ENCODE assay signal across 34 cellular contexts in genomic region chr3:188106006-188106405, GRCh38.
"Had no signal": no experiment of that assay in that cellular context is flagged by ENCODE, and none has a peak within 500 bp of the region (broad histone marks: within the 10 kb centered on the region; RNA-seq: fewer than 3 reads in every experiment).

No MANE protein-coding gene starts in this region.

- H3K4me3 ChIP-seq: MG63 had no signal

- H3K27ac ChIP-seq: KMS-11 had no signal

- DNase-seq: Karpas-422, Kasumi-1, MG63, MM.1S, MV-4-11, NCI-H1048, NCI-H1092, NCI-H1092 treated with DMSO at 0.1 percent for 48 hours, NCI-H1105, NCI-H1105 treated with DMSO at 0.1 percent for 48 hours, NCI-H1417, NCI-H1417 treated with DMSO at 0.1 percent for 48 hours, NCI-H1436, NCI-H1436 treated with DMSO at 0.1 percent for 48 hours, NCI-H146, NCI-H1694, NCI-H1694 treated with DMSO at 0.1 percent for 48 hours, NCI-H187, NCI-H187 treated with DMSO at 0.1 percent for 48 hours, NCI-H1930, NCI-H2029, NCI-H2029 treated with DMSO at 0.1 percent for 48 hours, NCI-H2081, NCI-H2081 treated with DMSO at 0.1 percent for 48 hours, NCI-H2107, NCI-H2171, NCI-H2171 treated with DMSO at 0.1 percent for 48 hours, NCI-H2227 treated with DMSO at 0.1 percent for 48 hours, NCI-H226, NCI-H345, NCI-H446, NCI-H446 treated with DMSO at 0.1 percent for 48 hours, NCI-H510A had no signal

- H3K9ac ChIP-seq: KMS-11 had no signal

- H3K27me3 ChIP-seq: MG63 had no signal

- H3K4me2 ChIP-seq: KMS-11 had no signal

- H3K36me3 ChIP-seq: MG63 had no signal
